In genomic region chr9:83920469-83920941, GRCh38 we compare ENCODE assay signal across 7 cellular contexts. TPM values are rescaled to one million over a fixed set of nuclear protein-coding genes. Genes with fewer than 3 reads are reported as not detected.
A peak's percentile ranks its signal among the peaks of the same experiment; 100 is the strongest.
DNase-seq lines count a peak whose midpoint lies in the region; ATAC-seq and TF ChIP-seq lines count a peak whose summit lies in the region.

No MANE protein-coding gene starts in this region.

- WGBS in SK-N-SH (ENCODE audit: low lambda C conversion rate): 4% methylated on average over 12 of the region's 17 CpGs

- CTCF ChIA-PET in SK-N-SH (lab: Yijun Ruan, JAX): interaction anchor here (0.6 to 5.3 kb wide), 21 partner anchors 8 to 1730 kb away, joined by 3 to 31 read pairs (median 5); no protein-coding TSS in a partner anchor

- POLR2A ChIA-PET in SK-N-SH (lab: Yijun Ruan, JAX): interaction anchor here (0.7 to 2.0 kb wide), 3 partner anchors 60 to 852 kb away, joined by 3 to 14 read pairs (median 5); partner anchors contain the start of genes HNRNPK and RMI1

- TF ChIP-seq RAD21 in SK-N-SH (IDR thresholded peaks at IDR 0.05; ENCODE audit: low read length): peak; percentile 48

- peak overlapping the region; percentile 84 for H3K27ac ChIP-seq in HUES6 (ENCODE audit: low read depth, low read length)
- H3K27ac ChIP-seq in SK-N-SH (ENCODE audit: low read depth in 2 of 2, low read length in 1 of 2): peak overlapping the region; percentile 85 to 88

- TF ChIP-seq EP300 in SK-N-SH (IDR thresholded peaks at IDR 0.05; ENCODE audit: borderline replicate concordance in 1 of 2, low read depth in 1 of 2, low read length in 1 of 2): no peak

- H3K9me2 ChIP-seq in SK-N-SH: no peaks in the 10 kb centered on the region

- peaks cover 18% of the 10 kb centered on the region for H3K79me2 ChIP-seq in SK-N-SH (ENCODE audit: insufficient read depth)

- peak overlapping the region; percentile 53 for H2AFZ ChIP-seq in SK-N-SH (ENCODE audit: low read depth)

- H3K4me1 ChIP-seq in HUES6 (ENCODE audit: control insufficient read depth, insufficient read depth, low read length) (peaks cover 6% of the 10 kb centered on the region; the same call in 1 of the 2 replicates), SK-N-SH (ENCODE audit: control insufficient read depth in 1 of 2, insufficient read depth in 2 of 2, low read depth in 1 of 2, low read length in 1 of 2) (peaks cover 3 to 7% of the 10 kb centered on the region in 2 experiments; a peak in 3 of 4 replicates)

- H3K4me3 ChIP-seq in HUES6 (ENCODE audit: low read depth, low read length) (peak overlapping the region; percentile 61), SK-N-SH (ENCODE audit: low read depth in 2 of 2, low read length in 1 of 2) (peak overlapping the region; percentile 54 to 81)

- peaks cover 16% of the 10 kb centered on the region for H3F3A ChIP-seq in SK-N-SH (replicated peaks; ENCODE audit: insufficient read depth)

- H3K9me3 ChIP-seq in HUES6 (ENCODE audit: control insufficient read depth, insufficient read depth, low read depth, low read length) (no peaks in the 10 kb centered on the region), SK-N-SH (no peaks in the 10 kb centered on the region)

- H3K9ac ChIP-seq in HUES6 (ENCODE audit: low read length): peak overlapping the region; percentile 82
- peak overlapping the region; percentile 94 for H3K9ac ChIP-seq in SK-N-SH

- ATAC-seq in GM21528 (IDR thresholded peaks at IDR 0.05; ENCODE audit: low FRiP score, unreplicated experiment) (peak; percentile 30), esophagus mucosa (peak; percentile 61), GM18498 (IDR thresholded peaks at IDR 0.05; ENCODE audit: unreplicated experiment) (no peak)

- no peaks in the 10 kb centered on the region for H3K27me3 ChIP-seq in HUES6 (ENCODE audit: control insufficient read depth, insufficient read depth, low read length)
- H3K27me3 ChIP-seq in SK-N-SH (ENCODE audit: insufficient read depth): no peaks in the 10 kb centered on the region

- H3K36me3 ChIP-seq in HUES6 (ENCODE audit: control insufficient read depth, insufficient read depth, low read length) (no peaks in the 10 kb centered on the region), SK-N-SH (replicated peaks in 1 of 2; ENCODE audit: control insufficient read depth in 1 of 2, insufficient read depth in 2 of 2, low read length in 1 of 2) (peaks cover 0 to 9% of the 10 kb centered on the region in 2 experiments)

- DNase-seq in GM10266 (ENCODE audit: extremely low spot score) (peak; percentile 62), SK-N-SH (peak; percentile 11), myocyte (ENCODE audit: low read depth) (peak; percentile 56)

- peak overlapping the region; percentile 91 for H3K4me2 ChIP-seq in SK-N-SH

- no peaks in the 10 kb centered on the region for H4K20me1 ChIP-seq in SK-N-SH (ENCODE audit: insufficient read depth)

- TF ChIP-seq CTCF in GM10266 (IDR thresholded peaks at IDR 0.05; ENCODE audit: control insufficient read depth, insufficient read depth, low read depth, missing control alignments): peak; percentile 50
- TF ChIP-seq CTCF in SK-N-SH (IDR thresholded peaks at IDR 0.05): peak; percentile 52

TF ChIP-seq in SK-N-SH, 30 proteins besides CTCF, POLR2A, EP300 and RAD21:
- TF ChIP-seq, protein P1, sequence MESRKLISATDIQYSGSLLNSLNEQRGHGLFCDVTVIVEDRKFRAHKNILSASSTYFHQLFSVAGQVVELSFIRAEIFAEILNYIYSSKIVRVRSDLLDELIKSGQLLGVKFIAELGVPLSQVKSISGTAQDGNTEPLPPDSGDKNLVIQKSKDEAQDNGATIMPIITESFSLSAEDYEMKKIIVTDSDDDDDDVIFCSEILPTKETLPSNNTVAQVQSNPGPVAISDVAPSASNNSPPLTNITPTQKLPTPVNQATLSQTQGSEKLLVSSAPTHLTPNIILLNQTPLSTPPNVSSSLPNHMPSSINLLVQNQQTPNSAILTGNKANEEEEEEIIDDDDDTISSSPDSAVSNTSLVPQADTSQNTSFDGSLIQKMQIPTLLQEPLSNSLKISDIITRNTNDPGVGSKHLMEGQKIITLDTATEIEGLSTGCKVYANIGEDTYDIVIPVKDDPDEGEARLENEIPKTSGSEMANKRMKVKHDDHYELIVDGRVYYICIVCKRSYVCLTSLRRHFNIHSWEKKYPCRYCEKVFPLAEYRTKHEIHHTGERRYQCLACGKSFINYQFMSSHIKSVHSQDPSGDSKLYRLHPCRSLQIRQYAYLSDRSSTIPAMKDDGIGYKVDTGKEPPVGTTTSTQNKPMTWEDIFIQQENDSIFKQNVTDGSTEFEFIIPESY (IDR thresholded peaks at IDR 0.05; ENCODE audit: borderline replicate concordance, low read depth): 0 out of 2 replicates have a peak, but pooled peaks have one; percentile 33
- no peak for TF ChIP-seq POLR2AphosphoS5 (IDR thresholded peaks at IDR 0.05; ENCODE audit: low read depth, low read length)
- no peak for TF ChIP-seq FOSL2 (IDR thresholded peaks at IDR 0.05; ENCODE audit: borderline replicate concordance, low read depth)
- TF ChIP-seq USF2 (IDR thresholded peaks at IDR 0.05; ENCODE audit: borderline replicate concordance, low read depth, low read length): no peak
- TF ChIP-seq TEAD4 (IDR thresholded peaks at IDR 0.05; ENCODE audit: borderline replicate concordance, insufficient read depth): no peak
- peak; percentile 12; the same call in 1 of the 2 replicates for TF ChIP-seq TCF12 (IDR thresholded peaks at IDR 0.05)
- TF ChIP-seq SMC3 (IDR thresholded peaks at IDR 0.05; ENCODE audit: low read depth, low read length): peak; percentile 28; the same call in 1 of the 2 replicates
- TF ChIP-seq RXRA (IDR thresholded peaks at IDR 0.05; ENCODE audit: borderline replicate concordance, low read depth): no peak
- no peak for TF ChIP-seq EZH2phosphoT487 (IDR thresholded peaks at IDR 0.05; ENCODE audit: borderline replicate concordance, low read depth)
- TF ChIP-seq YY1 (IDR thresholded peaks at IDR 0.05; ENCODE audit: low read depth): no peak
- TF ChIP-seq, protein P2, sequence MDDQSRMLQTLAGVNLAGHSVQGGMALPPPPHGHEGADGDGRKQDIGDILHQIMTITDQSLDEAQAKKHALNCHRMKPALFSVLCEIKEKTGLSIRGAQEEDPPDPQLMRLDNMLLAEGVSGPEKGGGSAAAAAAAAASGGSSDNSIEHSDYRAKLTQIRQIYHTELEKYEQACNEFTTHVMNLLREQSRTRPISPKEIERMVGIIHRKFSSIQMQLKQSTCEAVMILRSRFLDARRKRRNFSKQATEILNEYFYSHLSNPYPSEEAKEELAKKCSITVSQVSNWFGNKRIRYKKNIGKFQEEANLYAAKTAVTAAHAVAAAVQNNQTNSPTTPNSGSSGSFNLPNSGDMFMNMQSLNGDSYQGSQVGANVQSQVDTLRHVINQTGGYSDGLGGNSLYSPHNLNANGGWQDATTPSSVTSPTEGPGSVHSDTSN (IDR thresholded peaks at IDR 0.05): no peak
TF ChIP-seq in SK-N-SH: peak in this region for 3.

RNA-seq across cellular contexts. Expression of gene KIF27, which starts 0.7 kb away (rescaled TPM):
- 0.78 and 0.81 TPM in 2 replicates for polyA plus RNA-seq in SK-N-SH (2012; rRNA removed)
- 0.68 and 0.95 TPM in 2 replicates for polyA plus RNA-seq in SK-N-SH (2012; cell fraction: cytosol; rRNA removed)
- polyA plus RNA-seq in SK-N-SH (2012; cell fraction: nucleus; rRNA removed): 0.77 and 2.3 TPM in 2 replicates
- 2.5 TPM for total RNA-seq in esophagus mucosa
- total RNA-seq in myocyte: 1.4 and 2.6 TPM in 2 replicates
- polyA plus RNA-seq in myocyte (2012): 1.1 TPM

RNA-seq across cellular contexts. Expression of gene HNRNPK, which starts 59.5 kb away (rescaled TPM):
- polyA plus RNA-seq in SK-N-SH (2012; rRNA removed): 470 and 474 TPM in 2 replicates
- 481 and 493 TPM in 2 replicates for polyA plus RNA-seq in SK-N-SH (2012; cell fraction: cytosol; rRNA removed)
- 411 and 462 TPM in 2 replicates for polyA plus RNA-seq in SK-N-SH (2012; cell fraction: nucleus; rRNA removed)
- total RNA-seq in esophagus mucosa (349 TPM), myocyte (486 and 592 TPM in 2 replicates)
- polyA plus RNA-seq in myocyte (2012): 367 TPM

Comparison
In these comparisons a context has a peak if more than half of its experiments do, and no peak if none do; other contexts are left out.
1. DNase-seq: peak in every context shown above with its lines; median percentile 62 in GM10266; 56 in myocyte; 11 in SK-N-SH.